ENCODE assay signal across 12 cellular contexts in genomic region chr4:176054942-176055341, GRCh38. TPM values are rescaled to one million over a fixed set of nuclear protein-coding genes. Genes with fewer than 3 reads are reported as not detected.
A peak's percentile ranks its signal among the peaks of the same experiment; 100 is the strongest.
DNase-seq lines count a peak whose midpoint lies in the region; ATAC-seq, FAIRE-seq and TF ChIP-seq lines count a peak whose summit lies in the region.
"Had no signal": no experiment of that assay in that cellular context is flagged by ENCODE, and none has a peak within 500 bp of the region (broad histone marks: within the 10 kb centered on the region; RNA-seq: fewer than 3 reads in every experiment).

No MANE protein-coding gene starts in this region.

- no peak for FAIRE-seq in A549 (lab: Jason Lieb, UNC)

- no peaks in the 10 kb centered on the region for H3K4me1 ChIP-seq in A549
- H3K4me1 ChIP-seq in RWPE2 (ENCODE audit: insufficient read depth, poor library complexity, severe bottlenecking) = no peaks in the 10 kb centered on the region

- DNase-seq in A549 (ENCODE audit: low read depth in 1 of 2, low spot score in 1 of 2) = no peak
- DNase-seq in RWPE2 (ENCODE audit: low spot score) = no peak
- peak; percentile 52 for DNase-seq in inferior parietal cortex (ENCODE audit: extremely low spot score)
- no peak for DNase-seq in SHP77 treated with DMSO at 0.1 percent for 48 hours (lab: John Stamatoyannopoulos, UW)
- no peak for DNase-seq in NCI-H2107 treated with DMSO at 0.1 percent for 48 hours (lab: John Stamatoyannopoulos, UW; ENCODE audit: unreplicated experiment)
- no peak for DNase-seq in C1 segment of cervical spinal cord (lab: John Stamatoyannopoulos, UW)
- DNase-seq in WTC11 (ENCODE audit: low spot score) = no peak
- DNase-seq: activated CD4-positive, alpha-beta T cell treated with anti-CD3 and anti-CD28 coated beads for 1 hour; activated gamma-delta T cell treated with Interleukin-2 at 50 U/mL for 16 hours; CD8-positive, alpha-beta T cell; stimulated activated naive B cell treated with anti-CD40 and anti-IgM and Interleukin-4, amounts not matched to agents 10 μg/mL and 1 μg/mL and 100 μg/mL, for 72 hours had no signal

- CTCF ChIA-PET in A549 (lab: Yijun Ruan, JAX) = interaction anchor here (0.9 to 2.5 kb wide), 6 partner anchors 10 to 286 kb away, joined by 3 to 10 read pairs (median 4); no protein-coding TSS in a partner anchor
- CTCF ChIA-PET in WTC11 (lab: Charles Lee) = no interaction called here

- no peak overlapping the region for H3K27ac Mint-ChIP-seq in WTC11
- H3K27ac Mint-ChIP-seq: CD8-positive, alpha-beta T cell; stimulated activated naive B cell treated with anti-CD40 and anti-IgM and Interleukin-4, amounts not matched to agents 10 μg/mL and 1 μg/mL and 100 μg/mL, for 72 hours had no signal

- WGBS in A549 (ENCODE audit: missing lambda C conversion rate) = 3% methylated on average over 2 of the region's 2 CpGs

- TF ChIP-seq EP300 in A549 (IDR thresholded peaks at IDR 0.05) = no peak

- no peak overlapping the region for H3K4me3 ChIP-seq in A549
- no peak overlapping the region for H3K4me3 ChIP-seq in RWPE2 (ENCODE audit: severe bottlenecking)

- H3K36me3 Mint-ChIP-seq in WTC11 = no peaks in the 10 kb centered on the region
- H3K36me3 Mint-ChIP-seq: CD8-positive, alpha-beta T cell; stimulated activated naive B cell treated with anti-CD40 and anti-IgM and Interleukin-4, amounts not matched to agents 10 μg/mL and 1 μg/mL and 100 μg/mL, for 72 hours had no signal

- POLR2A ChIA-PET in A549 (lab: Yijun Ruan, JAX) (no interaction called here), WTC11 (lab: Charles Lee) (no interaction called here)

- peaks cover 8% of the 10 kb centered on the region for H3K4me1 Mint-ChIP-seq in WTC11

- no peak overlapping the region for H3K4me3 Mint-ChIP-seq in WTC11
- H3K4me3 Mint-ChIP-seq: CD8-positive, alpha-beta T cell; stimulated activated naive B cell treated with anti-CD40 and anti-IgM and Interleukin-4, amounts not matched to agents 10 μg/mL and 1 μg/mL and 100 μg/mL, for 72 hours had no signal

- H3K9me3 ChIP-seq in A549 (no peaks in the 10 kb centered on the region), RWPE2 (ENCODE audit: severe bottlenecking) (no peaks in the 10 kb centered on the region)

- no peak for TF ChIP-seq POLR2A in A549 (IDR thresholded peaks at IDR 0.05; ENCODE audit: low read length)

- H3K36me3 ChIP-seq in RWPE2 (ENCODE audit: low read depth) = no peaks in the 10 kb centered on the region

- H3K4me2 ChIP-seq in A549 = no peak overlapping the region

- TF ChIP-seq CTCF in A549 (IDR thresholded peaks at IDR 0.05) = peak; percentile 23; the same call in 1 of the 3 replicates
- TF ChIP-seq CTCF in GM12874 (IDR thresholded peaks at IDR 0.05; ENCODE audit: insufficient read depth, low read depth, low read length) = peak; percentile 29; the same call in 1 of the 2 replicates
- TF ChIP-seq CTCF in RWPE2 (IDR thresholded peaks at IDR 0.05; ENCODE audit: poor library complexity, severe bottlenecking) = peak; percentile 40
- no peak for TF ChIP-seq CTCF in WTC11 (IDR thresholded peaks at IDR 0.05)

- TF ChIP-seq RAD21 in A549 (conservative IDR thresholded peaks at IDR 0.05 in 1 of 2, IDR thresholded peaks at IDR 0.05 in 1 of 2) = peak; percentile 22 to 23; a peak in 1 of 5 replicates

- H3K9me3 Mint-ChIP-seq in WTC11 = peaks cover 4% of the 10 kb centered on the region
- H3K9me3 Mint-ChIP-seq: CD8-positive, alpha-beta T cell; stimulated activated naive B cell treated with anti-CD40 and anti-IgM and Interleukin-4, amounts not matched to agents 10 μg/mL and 1 μg/mL and 100 μg/mL, for 72 hours had no signal

- no peak overlapping the region for H3K27ac ChIP-seq in A549
- H3K27ac ChIP-seq in RWPE2 (ENCODE audit: poor library complexity, severe bottlenecking) = no peak overlapping the region

- H3K27me3 ChIP-seq in RWPE2 (ENCODE audit: insufficient read depth, poor library complexity, severe bottlenecking) = no peaks in the 10 kb centered on the region

- H3K27me3 Mint-ChIP-seq in WTC11 (ENCODE audit: low read depth) = no peaks in the 10 kb centered on the region

- ATAC-seq in A549 (no peak), RWPE2 (ENCODE audit: low read depth) (no peak), WTC11 (no peak)
- ATAC-seq: CD8-positive, alpha-beta T cell; stimulated activated naive B cell treated with anti-CD40 and anti-IgM and Interleukin-4, amounts not matched to agents 10 μg/mL and 1 μg/mL and 100 μg/mL, for 72 hours had no signal

TF ChIP-seq in A549, 52 proteins besides CTCF, POLR2A, EP300 and RAD21:
- TF ChIP-seq CHD4 (IDR thresholded peaks at IDR 0.05; ENCODE audit: borderline replicate concordance) = no peak
TF ChIP-seq in A549: peak in this region for 0.

TF ChIP-seq in WTC11, 78 proteins besides CTCF, POLR2A, EP300 and RAD21 (continues in another document):
- TF ChIP-seq HMGXB4 (CRISPR knock-in tag; IDR thresholded peaks at IDR 0.05) = no peak
- no peak for TF ChIP-seq ETV6 (CRISPR knock-in tag; IDR thresholded peaks at IDR 0.05)
- TF ChIP-seq ARID4B (CRISPR knock-in tag; IDR thresholded peaks at IDR 0.05; ENCODE audit: borderline replicate concordance) = no peak
- no peak for TF ChIP-seq MYBL2 (CRISPR knock-in tag; IDR thresholded peaks at IDR 0.05)
- TF ChIP-seq USF1 (CRISPR knock-in tag; IDR thresholded peaks at IDR 0.05) = no peak
- no peak for TF ChIP-seq ZNF671 (CRISPR knock-in tag; IDR thresholded peaks at IDR 0.05)
- no peak for TF ChIP-seq CREB1 (CRISPR knock-in tag; IDR thresholded peaks at IDR 0.05)
- TF ChIP-seq MXD4 (CRISPR knock-in tag; IDR thresholded peaks at IDR 0.05; ENCODE audit: borderline replicate concordance) = no peak
- TF ChIP-seq ERG (CRISPR knock-in tag; IDR thresholded peaks at IDR 0.05) = no peak

RNA-seq across cellular contexts. Expression of gene WDR17, which starts 10.7 kb away (rescaled TPM):
- polyA plus RNA-seq in A549 (2011; rRNA removed) (7.5 and 9.0 TPM in 2 replicates), A549 (2017; fragmentation: RNase III; extraction: RNeasy Plus Mini Kit Qiagen cat#74134 plus additional on column Dnase treatment) (2.1 to 2.4 TPM (median 2.1 TPM) in 3 replicates)
- polyA plus RNA-seq in A549 (2012; cell fraction: cytosol; rRNA removed) = 2.0 and 2.9 TPM in 2 replicates
- polyA plus RNA-seq in A549 (2012; cell fraction: nucleus; rRNA removed) = 2.1 and 2.3 TPM in 2 replicates
- polyA minus RNA-seq in A549 (2011; rRNA and poly(A)+ RNA removed) = 3.8 and 4.8 TPM in 2 replicates
- total RNA-seq in WTC11 (2021) = 4.4 to 4.9 TPM (median 4.6 TPM) in 3 replicates

Comparison
In these comparisons a context has a peak if more than half of its experiments do, and no peak if none do; other contexts are left out.
1. Of the 8 proteins assayed by ChIP-seq in both WTC11 and A549: peak only in WTC11: none; only in A549: CTCF; in both: none; in neither: 7.